ENCODE assay signal across 6 cellular contexts in genomic region chr17:81831957-81832607, GRCh38. TPM values are rescaled to one million over a fixed set of nuclear protein-coding genes. Genes with fewer than 3 reads are reported as not detected.
DNase-seq lines count a peak whose midpoint lies in the region; ATAC-seq and TF ChIP-seq lines count a peak whose summit lies in the region.

No MANE protein-coding gene starts in this region.

- H3K4me3 ChIP-seq in NT2/D1 (ENCODE audit: insufficient read length, low read depth) (peak overlapping the region; percentile 86), astrocyte of the cerebellum (ENCODE audit: low read depth, low read length) (peak overlapping the region; percentile 77)
- peak overlapping the region; percentile 66 for H3K4me3 ChIP-seq in naive thymus-derived CD4-positive, alpha-beta T cell (ENCODE audit: low read length)

- TF ChIP-seq CTCF in astrocyte of the cerebellum (IDR thresholded peaks at IDR 0.05; ENCODE audit: low read depth, low read length, missing control alignments): no peak

- peak overlapping the region; percentile 61 for H3K27ac ChIP-seq in naive thymus-derived CD4-positive, alpha-beta T cell (ENCODE audit: low read depth, low read length)

- H3K27me3 Mint-ChIP-seq in naive thymus-derived CD4-positive, alpha-beta T cell: no peaks in the 10 kb centered on the region

- ATAC-seq in GM18867 (IDR thresholded peaks at IDR 0.05; ENCODE audit: unreplicated experiment) (peak; percentile 2), GM18858 (IDR thresholded peaks at IDR 0.05; ENCODE audit: unreplicated experiment) (no peak)
- ATAC-seq in naive thymus-derived CD4-positive, alpha-beta T cell: peak; percentile 68

- peaks cover 37% of the 10 kb centered on the region for H3K4me1 ChIP-seq in NT2/D1 (ENCODE audit: insufficient read depth, insufficient read length)
- H3K4me1 ChIP-seq in naive thymus-derived CD4-positive, alpha-beta T cell (ENCODE audit: control insufficient read depth in 2 of 2, insufficient read depth in 2 of 2, low read length in 2 of 2): peaks cover 13 to 16% of the 10 kb centered on the region in 2 donors

- H3K36me3 Mint-ChIP-seq in naive thymus-derived CD4-positive, alpha-beta T cell: no peaks in the 10 kb centered on the region

- H3K9ac ChIP-seq in NT2/D1 (ENCODE audit: insufficient read length, low read depth): peak overlapping the region; percentile 98

- H3K9me3 ChIP-seq in NT2/D1 (ENCODE audit: insufficient read depth, low read length): no peaks in the 10 kb centered on the region
- H3K9me3 ChIP-seq in naive thymus-derived CD4-positive, alpha-beta T cell (ENCODE audit: control insufficient read depth in 2 of 3, low read length in 3 of 3): no peaks in the 10 kb centered on the region

- DNase-seq in NT2/D1 (ENCODE audit: low read depth, low spot score) (no peak), astrocyte of the cerebellum (ENCODE audit: low read depth) (no peak), midbrain (lab: John Stamatoyannopoulos, UW) (no peak)
- DNase-seq in naive thymus-derived CD4-positive, alpha-beta T cell: peak in 8 of 9 donors; percentile 27 to 60 (median 41)

- H3K4me3 Mint-ChIP-seq in naive thymus-derived CD4-positive, alpha-beta T cell: peak overlapping the region; percentile 75 to 96 (median 92)

- peaks cover 16% of the 10 kb centered on the region for H3K36me3 ChIP-seq in NT2/D1 (ENCODE audit: insufficient read depth, insufficient read length, low read length)
- H3K36me3 ChIP-seq in naive thymus-derived CD4-positive, alpha-beta T cell (ENCODE audit: control insufficient read depth in 2 of 3, insufficient read depth in 3 of 3, low read length in 3 of 3): no peaks in the 10 kb centered on the region

- H3K4me1 Mint-ChIP-seq in naive thymus-derived CD4-positive, alpha-beta T cell: peaks cover 11 to 28% (median 20%) of the 10 kb centered on the region in 7 donors

- peaks cover 11% of the 10 kb centered on the region for H3K27me3 ChIP-seq in NT2/D1 (ENCODE audit: insufficient read depth, insufficient read length)
- no peaks in the 10 kb centered on the region for H3K27me3 ChIP-seq in naive thymus-derived CD4-positive, alpha-beta T cell (ENCODE audit: control insufficient read depth in 2 of 2, insufficient read depth in 2 of 2, low read length in 2 of 2)

- in situ Hi-C loops in astrocyte of the cerebellum (cut with HindIII; ENCODE audit: low sequenced_read_pairs): no loop called here

- intact Hi-C loops in naive thymus-derived CD4-positive, alpha-beta T cell (cut with micrococcal nuclease): loop anchor here (1.0 to 5.0 kb wide), 5 partner anchors 60 to 195 kb away; partner anchors contain the start of genes CENPX (in 2 of the 2), LRRC45 (in 2 of the 2), ALYREF (in 1 of the 2) and ANAPC11 (in 1 of the 2)

- peaks cover 0 to 3% (median 0%) of the 10 kb centered on the region in 11 donors for H3K9me3 Mint-ChIP-seq in naive thymus-derived CD4-positive, alpha-beta T cell

- CTCF ChIA-PET in naive thymus-derived CD4-positive, alpha-beta T cell (lab: Charles Lee): interaction anchor here (0.5 kb wide), 1 partner anchor 125 kb away, joined by 3 read pairs; no protein-coding TSS in a partner anchor

- H3K27ac Mint-ChIP-seq in naive thymus-derived CD4-positive, alpha-beta T cell: peak overlapping the region; percentile 81 to 97 (median 91)

- POLR2A ChIA-PET in naive thymus-derived CD4-positive, alpha-beta T cell (lab: Charles Lee): no interaction called here

RNA-seq across cellular contexts. Expression of gene MCRIP1, which starts 1.0 kb away (rescaled TPM):
- 10 to 100 TPM; 41.1 to 65.3 (median 53.1) TPM for total RNA-seq in naive thymus-derived CD4-positive, alpha-beta T cell
- polyA plus RNA-seq in naive thymus-derived CD4-positive, alpha-beta T cell: 10 to 100 TPM; 44.5 to 59.0 TPM

RNA-seq across cellular contexts. Expression of gene PPP1R27, which starts 2.8 kb away (rescaled TPM):
- not detected for total RNA-seq in naive thymus-derived CD4-positive, alpha-beta T cell
- polyA plus RNA-seq in naive thymus-derived CD4-positive, alpha-beta T cell: under 1 TPM in 1 of 2 donors, not detected in 1; 0.13 TPM

RNA-seq across cellular contexts. Expression of gene GCGR, which starts 28.1 kb away (rescaled TPM):
- total RNA-seq in naive thymus-derived CD4-positive, alpha-beta T cell: not detected
- not detected for polyA plus RNA-seq in naive thymus-derived CD4-positive, alpha-beta T cell

RNA-seq across cellular contexts. Expression of gene P4HB, which starts 28.3 kb away (rescaled TPM):
- total RNA-seq in naive thymus-derived CD4-positive, alpha-beta T cell: 100 to 1,000 TPM; 188 to 568 (median 304) TPM
- polyA plus RNA-seq in naive thymus-derived CD4-positive, alpha-beta T cell: 100 to 1,000 TPM; 161 to 224 TPM

RNA-seq across cellular contexts. Expression of gene ARHGDIA, which starts 39.1 kb away (rescaled TPM):
- total RNA-seq in naive thymus-derived CD4-positive, alpha-beta T cell: 100 to 1,000 TPM; 308 to 671 (median 465) TPM
- polyA plus RNA-seq in naive thymus-derived CD4-positive, alpha-beta T cell: 100 to 1,000 TPM in 1 of 2 donors, 10 to 100 TPM in 1; 66.5 to 140 TPM

Comparison
In these comparisons a context has a peak if more than half of its experiments do, and no peak if none do; other contexts are left out.
1. DNase-seq: peak in naive thymus-derived CD4-positive, alpha-beta T cell (8 of 9); none in NT2/D1 (single experiment), astrocyte of the cerebellum (single experiment) and midbrain (single experiment).
2. Peak in every context shown above with its lines, with median percentiles within 50 percentile points of each other: H3K4me3 ChIP-seq.